Comparison of ENCODE assay signal across 22 cellular contexts in genomic region chr9:123723135-123723875, GRCh38.
"Had no signal": no experiment of that assay in that cellular context is flagged by ENCODE, and none has a peak within 500 bp of the region (broad histone marks: within the 10 kb centered on the region; RNA-seq: fewer than 3 reads in every experiment).

No MANE protein-coding gene starts in this region.

- H3K36me3 ChIP-seq: colonic mucosa, gastroesophageal sphincter, heart right ventricle, left lung, lower lobe of right lung had no signal

- H3K4me3 Mint-ChIP-seq: dendritic cell treated with granulocyte-macrophage colony-stimulating factor and Interleukin-4, amounts not matched to agents 40 ng/mL and 50 ng/mL, for 4 days; effector memory CD8-positive, alpha-beta T cell; endodermal cell; mesothelial cell of epicardium had no signal

- H3K27ac Mint-ChIP-seq: dendritic cell treated with granulocyte-macrophage colony-stimulating factor and Interleukin-4, amounts not matched to agents 40 ng/mL and 50 ng/mL, for 4 days; effector memory CD8-positive, alpha-beta T cell; endodermal cell; mesothelial cell of epicardium had no signal

- DNase-seq: colonic mucosa; cortex of kidney; effector CD8-positive, alpha-beta T cell; effector memory CD8-positive, alpha-beta T cell; endodermal cell; erythroblast; esophagus squamous epithelium; foreskin fibroblast; heart right ventricle; hippocampal formation; left cardiac atrium; left lung; left ventricle myocardium superior; lower lobe of right lung; mesenchymal stem cell; mucosa of descending colon; naive B cell had no signal

- H3K27me3 ChIP-seq: colonic mucosa, esophagus squamous epithelium, gastroesophageal sphincter, heart right ventricle, left lung had no signal

- H3K9me3 ChIP-seq: colonic mucosa, gastroesophageal sphincter had no signal

- H3K27ac ChIP-seq: colonic mucosa, epithelial cell of prostate, esophagus squamous epithelium, gastroesophageal sphincter, heart right ventricle, left lung, lower lobe of right lung had no signal

- H3K9me3 Mint-ChIP-seq: effector memory CD8-positive, alpha-beta T cell had no signal

- H3K4me1 ChIP-seq: colonic mucosa, left lung, lower lobe of right lung had no signal

- ATAC-seq: effector memory CD8-positive, alpha-beta T cell; esophagus mucosa; gastroesophageal sphincter; heart right ventricle; left lung; left ventricle myocardium superior; lower lobe of right lung; mucosa of descending colon had no signal

- H3K4me3 ChIP-seq: colonic mucosa, esophagus squamous epithelium, gastroesophageal sphincter, heart right ventricle, left lung, lower lobe of right lung, mucosa of descending colon had no signal

- H3K4me1 Mint-ChIP-seq: endodermal cell, mesothelial cell of epicardium had no signal

- H3K27me3 Mint-ChIP-seq: dendritic cell treated with granulocyte-macrophage colony-stimulating factor and Interleukin-4, amounts not matched to agents 40 ng/mL and 50 ng/mL, for 4 days; effector memory CD8-positive, alpha-beta T cell; naive B cell had no signal
